ENCODE assay signal across 10 cellular contexts in the genomic region with DNA sequence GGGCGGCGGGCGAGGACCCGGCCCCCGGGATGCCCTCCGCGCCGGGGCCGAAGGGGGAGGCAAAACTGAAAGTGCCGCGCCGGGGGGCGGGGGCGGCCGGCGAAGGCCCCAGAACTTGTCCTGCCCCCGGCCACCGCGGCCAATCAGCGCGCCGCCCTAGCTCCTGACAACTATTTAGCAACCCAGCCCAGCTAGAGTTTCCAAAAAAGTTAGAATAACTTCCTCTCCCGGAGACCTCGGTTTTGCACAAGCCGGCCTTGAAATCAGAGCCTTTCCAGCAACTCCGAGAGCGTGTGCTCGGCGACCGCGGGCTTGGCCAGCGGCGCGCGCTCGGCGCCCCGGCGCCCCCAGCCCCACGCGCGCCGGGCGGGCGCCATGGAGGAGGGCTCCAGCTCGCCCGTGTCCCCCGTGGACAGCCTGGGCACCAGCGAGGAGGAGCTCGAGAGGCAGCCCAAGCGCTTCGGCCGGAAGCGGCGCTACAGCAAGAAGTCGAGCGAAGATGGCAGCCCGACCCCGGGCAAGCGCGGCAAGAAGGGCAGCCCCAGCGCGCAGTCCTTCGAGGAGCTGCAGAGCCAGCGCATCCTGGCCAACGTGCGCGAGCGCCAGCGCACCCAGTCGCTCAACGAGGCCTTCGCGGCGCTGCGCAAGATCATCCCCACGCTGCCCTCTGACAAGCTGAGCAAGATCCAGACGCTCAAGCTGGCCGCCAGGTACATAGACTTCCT. TPM values are rescaled to one million over a fixed set of nuclear protein-coding genes. Genes with fewer than 3 reads are reported as not detected.
A peak's percentile ranks its signal among the peaks of the same experiment; 100 is the strongest.
DNase-seq lines count a peak whose midpoint lies in the region; ATAC-seq, FAIRE-seq and TF ChIP-seq lines count a peak whose summit lies in the region.
"Had no signal": no experiment of that assay in that cellular context is flagged by ENCODE, and none has a peak within 500 bp of the region (broad histone marks: within the 10 kb centered on the region; RNA-seq: fewer than 3 reads in every experiment).

A gene (plus strand): TSS at position 245 of the 725 bp plus-strand sequence. CDS start 131 bp downstream, at position 376.

- in situ Hi-C loops in astrocyte of the cerebellum (cut with HindIII; ENCODE audit: low sequenced_read_pairs), result no loop called here

- no peak within 1 kb of the TSS for H4K5ac ChIP-seq in H9 (ENCODE audit: insufficient read length, low read depth, low read length)

- no peak within 1 kb of the TSS for H3K14ac ChIP-seq in H9 (ENCODE audit: insufficient read depth, low read length)

- H3K27ac ChIP-seq in H9 (ENCODE audit: insufficient read length, low read depth, low read length) (no peak within 1 kb of the TSS), skin epidermis (peak within 1 kb of the TSS; percentile 28 to 94 (median 83))
- H3K27ac ChIP-seq: KMS-11 had no signal

- H3K27me3 Mint-ChIP-seq in H9 (ENCODE audit: low read depth), result peaks cover 93% of the 10 kb centered on the region

- H3K27me3 ChIP-seq in H9 (ENCODE audit: insufficient read depth, low read length), result peaks cover 57% of the 10 kb centered on the region

- H3K9me3 Mint-ChIP-seq in H9, result no peaks in the 10 kb centered on the region

- DNase-seq in H9 (peak; percentile 81), astrocyte of the cerebellum (ENCODE audit: low read depth) (peak; percentile 79), iPS-NIHi11 (ENCODE audit: low spot score) (peak; percentile 73), activated T-cell treated with anti-CD3 and anti-CD28 coated beads for 4 hours (no peak), RCC 7860 (ENCODE audit: low spot score) (no peak)
- DNase-seq in activated CD4-positive, alpha-beta T cell treated with anti-CD3 and anti-CD28 coated beads for 1 hour, result no peak

- no peak for FAIRE-seq in RCC 7860 (lab: Jason Lieb, UNC)
- FAIRE-seq: islet of Langerhans had no signal

- no CpG with 5 or more reads among the region's 79 CpGs for WGBS in H9 (ENCODE audit: extremely low coverage, insufficient read length, low lambda C conversion rate)

- no peak within 1 kb of the TSS for H3K4ac ChIP-seq in H9 (ENCODE audit: low read depth, low read length)

- no peak within 1 kb of the TSS for H3K27ac Mint-ChIP-seq in H9

- peaks cover 4% of the 10 kb centered on the region; the same call in 1 of the 2 replicates for H3K4me1 ChIP-seq in H9 (ENCODE audit: insufficient read depth, low read length)

- no peak within 1 kb of the TSS for H2AFZ ChIP-seq in H9 (ENCODE audit: low read length)

- H3K4me3 ChIP-seq in astrocyte of the cerebellum (ENCODE audit: low read depth, low read length) (peak within 1 kb of the TSS; percentile 82), skin epidermis (peak within 1 kb of the TSS; percentile 37 to 53 (median 40))

- no peak within 1 kb of the TSS for H3K23ac ChIP-seq in H9 (ENCODE audit: insufficient read length, low read depth, low read length)

- H2BK12ac ChIP-seq in H9 (ENCODE audit: insufficient read length, low read depth, low read length), result no peak within 1 kb of the TSS

- H2BK120ac ChIP-seq in H9 (ENCODE audit: low read depth, low read length, poor library complexity, severe bottlenecking), result no peak within 1 kb of the TSS

- peaks cover 4 to 6% of the 10 kb centered on the region in 2 experiments; a peak in 1 of 4 replicates for H3K4me1 Mint-ChIP-seq in H9

- H2AK5ac ChIP-seq in H9 (ENCODE audit: insufficient read length, low read length), result no peak within 1 kb of the TSS

- H4K20me1 ChIP-seq in H9 (ENCODE audit: control insufficient read depth, insufficient read depth, insufficient read length), result no peaks in the 10 kb centered on the region

- H2BK5ac ChIP-seq in H9 (ENCODE audit: insufficient read length, low read length), result no peak within 1 kb of the TSS

- no peaks in the 10 kb centered on the region for H3K79me1 ChIP-seq in H9 (ENCODE audit: insufficient read depth, low read depth, low read length, poor library complexity, severe bottlenecking)

- H3K4me2 ChIP-seq in H9 (ENCODE audit: insufficient read depth, insufficient read length, low read length), result peak within 1 kb of the TSS; percentile 58
- H3K4me2 ChIP-seq: KMS-11 had no signal

- no peaks in the 10 kb centered on the region for H3K36me3 Mint-ChIP-seq in H9 (ENCODE audit: insufficient read depth in 1 of 3, low read depth in 3 of 3)

- TF ChIP-seq CTCF in H9 (conservative IDR thresholded peaks at IDR 0.05) (no peak), astrocyte of the cerebellum (IDR thresholded peaks at IDR 0.05; ENCODE audit: low read depth, low read length, missing control alignments) (peak; percentile 4)

- H3K9me3 ChIP-seq in H9 (ENCODE audit: control insufficient read depth, low read depth, low read length), result no peaks in the 10 kb centered on the region

- H3K79me2 ChIP-seq in H9 (ENCODE audit: insufficient read depth, low read length), result no peaks in the 10 kb centered on the region

- H3K18ac ChIP-seq in H9 (ENCODE audit: insufficient read length, low read depth, low read length), result no peak within 1 kb of the TSS

- H3K4me3 Mint-ChIP-seq in H9, result peak within 1 kb of the TSS; percentile 50 to 81

- no peak within 1 kb of the TSS for H3T11ph ChIP-seq in H9 (ENCODE audit: low read length)

- no peak within 1 kb of the TSS for H3K56ac ChIP-seq in H9 (ENCODE audit: insufficient read length, low read depth, low read length)

- H2BK15ac ChIP-seq in H9 (ENCODE audit: low read depth, low read length), result no peak within 1 kb of the TSS

- peaks cover 25% of the 10 kb centered on the region for H3K23me2 ChIP-seq in H9 (ENCODE audit: insufficient read length, low read depth, low read length, poor library complexity, severe bottlenecking)

- H3K9ac ChIP-seq in H9 (ENCODE audit: extremely low read depth, insufficient read length, low read length), result no peak within 1 kb of the TSS
- H3K9ac ChIP-seq: KMS-11 had no signal

- no peak within 1 kb of the TSS for H2BK20ac ChIP-seq in H9 (ENCODE audit: low read depth, low read length, poor library complexity, severe bottlenecking)

- H4K8ac ChIP-seq in H9 (replicated peaks; ENCODE audit: insufficient read length, low read depth, low read length), result no peak within 1 kb of the TSS

- ATAC-seq in GM21381 (IDR thresholded peaks at IDR 0.05; ENCODE audit: unreplicated experiment), result no peak

- H4K91ac ChIP-seq in H9 (ENCODE audit: insufficient read length, low read depth, low read length), result no peak within 1 kb of the TSS

RNA-seq across cellular contexts. Expression of the gene that starts here (rescaled TPM):
- total RNA-seq in H9 (2021), result 0.22 and 0.33 TPM in 2 replicates

Comparison
In these comparisons a context has a peak if more than half of its experiments do, and no peak if none do; other contexts are left out.
1. Peak in DNase-seq and H3K4me2 ChIP-seq in H9; RNA of the gene not detected or under 1 TPM.
2. DNase-seq: peak in astrocyte of the cerebellum (single experiment) and iPS-NIHi11 (single experiment); none in activated T-cell treated with anti-CD3 and anti-CD28 coated beads for 4 hours (single experiment), activated CD4-positive, alpha-beta T cell treated with anti-CD3 and anti-CD28 coated beads for 1 hour (single experiment) and RCC 7860 (single experiment).